ENCODE assay signal across 9 cellular contexts in genomic region chr1:91752324-91752723, GRCh38.
A peak's percentile ranks its signal among the peaks of the same experiment; 100 is the strongest.
DNase-seq lines count a peak whose midpoint lies in the region; ATAC-seq, FAIRE-seq and TF ChIP-seq lines count a peak whose summit lies in the region.
"Had no signal": no experiment of that assay in that cellular context is flagged by ENCODE, and none has a peak within 500 bp of the region (broad histone marks: within the 10 kb centered on the region; RNA-seq: fewer than 3 reads in every experiment).

No MANE protein-coding gene starts in this region.

- TF ChIP-seq CTCF in foreskin fibroblast (IDR thresholded peaks at IDR 0.05; ENCODE audit: low read depth, low read length), result no peak

- peaks cover 37% of the 10 kb centered on the region for H3K36me3 Mint-ChIP-seq in activated T-cell treated with anti-CD3 and anti-CD28 coated beads, Interleukin-2, amount 50 U/mL, for 24 hours (ENCODE audit: low read depth)
- H3K36me3 Mint-ChIP-seq in T-helper 17 cell (ENCODE audit: low read depth), result no peaks in the 10 kb centered on the region

- ATAC-seq in HG02610 (IDR thresholded peaks at IDR 0.05; ENCODE audit: unreplicated experiment) (peak; percentile 64), T-helper 17 cell (no peak)
- ATAC-seq in stimulated activated naive CD8-positive, alpha-beta T cell treated with anti-CD3 and anti-CD28 coated beads, Interleukin-15, amount 100 ng/mL, for 72 hours, result peak; percentile 61

- peaks cover 6% of the 10 kb centered on the region for H3K9me3 Mint-ChIP-seq in activated T-cell treated with anti-CD3 and anti-CD28 coated beads, Interleukin-2, amount 50 U/mL, for 24 hours
- peaks cover 7 to 8% of the 10 kb centered on the region in 2 donors for H3K9me3 Mint-ChIP-seq in stimulated activated naive CD8-positive, alpha-beta T cell treated with anti-CD3 and anti-CD28 coated beads, Interleukin-15, amount 100 ng/mL, for 72 hours

- DNase-seq in activated T-cell treated with anti-CD3 and anti-CD28 coated beads, Interleukin-2, amount 50 U/mL, for 24 hours, result no peak
- DNase-seq in activated T-cell treated with anti-CD3 and anti-CD28 coated beads for 4 hours, result no peak
- DNase-seq in T-helper 17 cell, result no peak
- DNase-seq in stimulated activated naive CD8-positive, alpha-beta T cell treated with anti-CD3 and anti-CD28 coated beads, Interleukin-15, amount 100 ng/mL, for 72 hours, result no peak
- DNase-seq in H54 (ENCODE audit: insufficient read length, low spot score), result no peak
- DNase-seq in foreskin fibroblast, result no peak
- DNase-seq in NCI-H1092 treated with DMSO at 0.1 percent for 48 hours (lab: John Stamatoyannopoulos, UW), result no peak
- DNase-seq: NCI-H524 had no signal

- H3K4me3 Mint-ChIP-seq in activated T-cell treated with anti-CD3 and anti-CD28 coated beads, Interleukin-2, amount 50 U/mL, for 24 hours, result peak overlapping the region; percentile 55
- H3K4me3 Mint-ChIP-seq in T-helper 17 cell, result no peak overlapping the region
- H3K4me3 Mint-ChIP-seq in stimulated activated naive CD8-positive, alpha-beta T cell treated with anti-CD3 and anti-CD28 coated beads, Interleukin-15, amount 100 ng/mL, for 72 hours, result peak overlapping the region; percentile 54 to 68

- no peak for FAIRE-seq in H54 (lab: Jason Lieb, UNC)

- H3K4me3 ChIP-seq in foreskin fibroblast (ENCODE audit: low read depth in 1 of 2, low read length in 2 of 2), result no peak overlapping the region

- H3K27me3 Mint-ChIP-seq in activated T-cell treated with anti-CD3 and anti-CD28 coated beads, Interleukin-2, amount 50 U/mL, for 24 hours, result no peaks in the 10 kb centered on the region
- no peaks in the 10 kb centered on the region for H3K27me3 Mint-ChIP-seq in T-helper 17 cell
- H3K27me3 Mint-ChIP-seq in stimulated activated naive CD8-positive, alpha-beta T cell treated with anti-CD3 and anti-CD28 coated beads, Interleukin-15, amount 100 ng/mL, for 72 hours, result no peaks in the 10 kb centered on the region

- H3K4me1 Mint-ChIP-seq in activated T-cell treated with anti-CD3 and anti-CD28 coated beads, Interleukin-2, amount 50 U/mL, for 24 hours (ENCODE audit: low read depth), result peaks cover 82% of the 10 kb centered on the region
- H3K4me1 Mint-ChIP-seq in T-helper 17 cell, result peaks cover 21% of the 10 kb centered on the region
- H3K4me1 Mint-ChIP-seq in stimulated activated naive CD8-positive, alpha-beta T cell treated with anti-CD3 and anti-CD28 coated beads, Interleukin-15, amount 100 ng/mL, for 72 hours, result peaks cover 45% of the 10 kb centered on the region

- H3K27ac Mint-ChIP-seq in activated T-cell treated with anti-CD3 and anti-CD28 coated beads, Interleukin-2, amount 50 U/mL, for 24 hours, result peak overlapping the region; percentile 96
- H3K27ac Mint-ChIP-seq in T-helper 17 cell, result peak overlapping the region; percentile 6
- H3K27ac Mint-ChIP-seq in stimulated activated naive CD8-positive, alpha-beta T cell treated with anti-CD3 and anti-CD28 coated beads, Interleukin-15, amount 100 ng/mL, for 72 hours, result no peak overlapping the region

- TF ChIP-seq POLR2A in H54 (IDR thresholded peaks at IDR 0.05; ENCODE audit: low read depth, low read length), result no peak

- H3K9me3 ChIP-seq in T-helper 17 cell (ENCODE audit: control insufficient read depth, low read length, poor library complexity, severe bottlenecking), result peaks cover 2% of the 10 kb centered on the region

Comparison
In these comparisons a context has a peak if more than half of its experiments do, and no peak if none do; other contexts are left out.
1. H3K27ac Mint-ChIP-seq: peak in activated T-cell treated with anti-CD3 and anti-CD28 coated beads, Interleukin-2, amount 50 U/mL, for 24 hours (single experiment) and T-helper 17 cell (single experiment); none in stimulated activated naive CD8-positive, alpha-beta T cell treated with anti-CD3 and anti-CD28 coated beads, Interleukin-15, amount 100 ng/mL, for 72 hours (0 of 2).